ENCODE assay signal across 10 cellular contexts in the genomic region with DNA sequence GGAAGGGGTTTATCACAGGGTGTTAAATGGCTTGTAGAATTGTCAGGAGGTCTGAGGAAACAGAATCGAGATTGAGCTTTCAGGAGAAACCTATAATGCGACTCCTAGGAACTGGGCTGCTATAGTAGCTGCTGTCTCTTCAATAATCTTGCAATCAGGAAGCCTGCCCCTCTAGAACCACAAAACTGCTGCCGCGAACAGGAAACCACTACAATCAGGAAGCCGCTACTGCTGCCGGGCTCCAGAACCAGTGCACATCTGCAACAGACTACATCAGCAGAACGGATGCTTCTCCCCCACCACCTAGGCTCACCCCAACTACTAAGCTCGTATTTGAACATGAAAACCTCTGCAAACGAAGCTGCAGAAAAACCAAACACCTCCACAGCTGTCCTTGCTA. TPM values are rescaled to one million over a fixed set of nuclear protein-coding genes. Genes with fewer than 3 reads are reported as not detected.
DNase-seq lines count a peak whose midpoint lies in the region; ATAC-seq, FAIRE-seq and TF ChIP-seq lines count a peak whose summit lies in the region.
"Had no signal": no experiment of that assay in that cellular context is flagged by ENCODE, and none has a peak within 500 bp of the region (broad histone marks: within the 10 kb centered on the region; RNA-seq: fewer than 3 reads in every experiment).

No MANE protein-coding gene starts in this region.

- no peaks in the 10 kb centered on the region for H3K9me2 ChIP-seq in PC-9 (ENCODE audit: insufficient read depth)

- CTCF ChIA-PET in HepG2 (lab: Yijun Ruan, JAX; ENCODE audit: low intra/inter-chr PET ratio, low total read pairs) (no interaction called here), PC-9 (lab: Charles Lee) (no interaction called here)
- CTCF ChIA-PET in activated naive CD4-positive, alpha-beta T cell treated with anti-CD3 and anti-CD28 coated beads for 36 hours (lab: Charles Lee): interaction anchor here (0.6 to 3.3 kb wide), 15 partner anchors 8 to 217 kb away, joined by 3 to 22 read pairs (median 4); a partner anchor contains a TSS

- H3K4me2 ChIP-seq in HepG2 (ENCODE audit: low read depth, low read length) (no peak overlapping the region), PC-9 (no peak overlapping the region)

- H3K27me3 Mint-ChIP-seq in activated naive CD4-positive, alpha-beta T cell treated with anti-CD3 and anti-CD28 coated beads for 36 hours (ENCODE audit: low read depth): no peaks in the 10 kb centered on the region

- peaks cover 24% of the 10 kb centered on the region for H3K4me1 Mint-ChIP-seq in activated naive CD4-positive, alpha-beta T cell treated with anti-CD3 and anti-CD28 coated beads for 36 hours (ENCODE audit: low read depth)

- TF ChIP-seq POLR2A in right lobe of liver (IDR thresholded peaks at IDR 0.05) (no peak), HepG2 (IDR thresholded peaks at IDR 0.05; ENCODE audit: insufficient read depth in 1 of 2, low read depth in 2 of 2, low read length in 2 of 2) (no peak), esophagus muscularis mucosa (IDR thresholded peaks at IDR 0.05; ENCODE audit: low read depth) (no peak)

- in situ Hi-C loops in HepG2 (cut with HindIII; ENCODE audit: extremely low pct_ligation_motif_present, low pct_unique_long_range_greater_than_20kb): no loop called here

- POLR2A ChIA-PET in HepG2 (lab: Yijun Ruan, JAX): interaction anchor here (1.5 kb wide), 1 partner anchor 9 kb away, joined by 3 read pairs; no protein-coding TSS in a partner anchor
- POLR2A ChIA-PET in PC-9 (lab: Charles Lee; ENCODE audit: unreplicated experiment): no interaction called here

- H3K79me2 ChIP-seq in HepG2 (ENCODE audit: insufficient read depth, low read length) (no peaks in the 10 kb centered on the region), PC-9 (ENCODE audit: low read depth) (no peaks in the 10 kb centered on the region)

- H3K36me3 ChIP-seq in right lobe of liver: no peaks in the 10 kb centered on the region
- H3K36me3 ChIP-seq in HepG2 (replicated peaks in 1 of 2; ENCODE audit: control insufficient read depth in 1 of 2, insufficient read depth in 2 of 2, low read length in 2 of 2): no peaks in the 10 kb centered on the region
- H3K36me3 ChIP-seq in small intestine (ENCODE audit: control insufficient read depth in 2 of 2, insufficient read depth in 2 of 2, low read length in 2 of 2): no peaks in the 10 kb centered on the region
- no peaks in the 10 kb centered on the region for H3K36me3 ChIP-seq in PC-9 (ENCODE audit: low read depth)
- no peaks in the 10 kb centered on the region for H3K36me3 ChIP-seq in esophagus muscularis mucosa
- H3K36me3 ChIP-seq: SJSA1 had no signal

- intact Hi-C loops in right lobe of liver (cut with DNase I): no loop called here
- intact Hi-C loops in HepG2 (cut with micrococcal nuclease; ENCODE audit: unreplicated experiment): no loop called here
- intact Hi-C loops in activated naive CD4-positive, alpha-beta T cell treated with anti-CD3 and anti-CD28 coated beads for 36 hours (cut with micrococcal nuclease): loop anchor here (1.0 to 10.0 kb wide), 4 partner anchors 10 to 511 kb away; a partner anchor contains a TSS
- intact Hi-C loops in PC-9 (cut with micrococcal nuclease; ENCODE audit: unreplicated experiment): no loop called here
- intact Hi-C loops in esophagus muscularis mucosa (cut with DNase I): no loop called here

- H3K9me3 ChIP-seq in right lobe of liver (no peaks in the 10 kb centered on the region), HepG2 (ENCODE audit: low read length) (no peaks in the 10 kb centered on the region), small intestine (ENCODE audit: control insufficient read depth, low read depth) (no peaks in the 10 kb centered on the region), PC-9 (ENCODE audit: insufficient read depth, low read depth) (no peaks in the 10 kb centered on the region), esophagus muscularis mucosa (no peaks in the 10 kb centered on the region)
- H3K9me3 ChIP-seq: SJSA1 had no signal

- peaks cover 36% of the 10 kb centered on the region for H3K36me3 Mint-ChIP-seq in activated naive CD4-positive, alpha-beta T cell treated with anti-CD3 and anti-CD28 coated beads for 36 hours (ENCODE audit: low read depth)

- H3K4me3 Mint-ChIP-seq in activated naive CD4-positive, alpha-beta T cell treated with anti-CD3 and anti-CD28 coated beads for 36 hours: no peak overlapping the region

- H3K9me3 Mint-ChIP-seq in activated naive CD4-positive, alpha-beta T cell treated with anti-CD3 and anti-CD28 coated beads for 36 hours: no peaks in the 10 kb centered on the region

- no peak overlapping the region for H3K9ac ChIP-seq in HepG2 (ENCODE audit: insufficient read depth, low read depth, low read length)

- H3K27ac Mint-ChIP-seq in activated naive CD4-positive, alpha-beta T cell treated with anti-CD3 and anti-CD28 coated beads for 36 hours: no peak overlapping the region

- TF ChIP-seq RAD21 in HepG2 (CRISPR knock-in tag; IDR thresholded peaks at IDR 0.05): no peak

- 42% methylated on average over 7 of the region's 9 CpGs for WGBS in right lobe of liver (ENCODE audit: insufficient coverage, low coverage, low lambda C conversion rate, missing lambda C conversion rate)
- WGBS in HepG2 (ENCODE audit: low lambda C conversion rate): 48% methylated on average over 5 of the region's 9 CpGs
- WGBS in small intestine, 3 donors: 52 to 83% (median 59%) methylated on average over 9 of the region's 9 CpGs
- WGBS in esophagus muscularis mucosa: 63% methylated on average over 9 of the region's 9 CpGs

- no peak overlapping the region for H3K4me3 ChIP-seq in right lobe of liver
- H3K4me3 ChIP-seq in HepG2 (replicated peaks in 1 of 3; ENCODE audit: insufficient read depth in 1 of 3, low read depth in 2 of 3, low read length in 3 of 3): no peak overlapping the region
- no peak overlapping the region for H3K4me3 ChIP-seq in small intestine (ENCODE audit: low read depth in 1 of 2, low read length in 2 of 2)
- H3K4me3 ChIP-seq in PC-9: no peak overlapping the region
- no peak overlapping the region for H3K4me3 ChIP-seq in esophagus muscularis mucosa
- H3K4me3 ChIP-seq: SJSA1 had no signal

- no peak for TF ChIP-seq EP300 in HepG2 (IDR thresholded peaks at IDR 0.05; ENCODE audit: low read depth in 2 of 2, low read length in 2 of 2)
- TF ChIP-seq EP300 in HepG2 (CRISPR knock-in tag; IDR thresholded peaks at IDR 0.05; ENCODE audit: borderline replicate concordance): no peak
- TF ChIP-seq EP300 in esophagus muscularis mucosa (IDR thresholded peaks at IDR 0.05): no peak

- H3K27ac ChIP-seq in right lobe of liver: no peak overlapping the region
- no peak overlapping the region for H3K27ac ChIP-seq in HepG2 (ENCODE audit: extremely low read length, insufficient read depth, low read length)
- H3K27ac ChIP-seq in small intestine (ENCODE audit: low read depth in 1 of 2, low read length in 1 of 2): no peak overlapping the region
- no peak overlapping the region for H3K27ac ChIP-seq in PC-9
- no peak overlapping the region for H3K27ac ChIP-seq in esophagus muscularis mucosa (replicated peaks in 1 of 4)
- H3K27ac ChIP-seq: SJSA1 had no signal

- H4K20me1 ChIP-seq in HepG2 (ENCODE audit: insufficient read depth, low read length): no peaks in the 10 kb centered on the region
- H4K20me1 ChIP-seq in PC-9 (ENCODE audit: insufficient read depth): no peaks in the 10 kb centered on the region

- peak in 2 of 3 donors; percentile 32 to 65 for DNase-seq in right lobe of liver
- DNase-seq in HepG2 (ENCODE audit: low spot score): no peak
- DNase-seq in RPMI8226: peak; percentile 80
- peak; percentile 84 for DNase-seq in activated naive CD4-positive, alpha-beta T cell treated with anti-CD3 and anti-CD28 coated beads for 36 hours
- DNase-seq in small intestine: peak; percentile 66
- no peak for DNase-seq in PC-9
- DNase-seq in esophagus muscularis mucosa (ENCODE audit: extremely low spot score): no peak

- FAIRE-seq in HepG2 (lab: Jason Lieb, UNC) (no peak), small intestine (lab: Jason Lieb, UNC) (no peak)

- ATAC-seq in right lobe of liver (peak; percentile 19 to 66 (median 56)), HepG2 (no peak), HG03521 (IDR thresholded peaks at IDR 0.05; ENCODE audit: unreplicated experiment) (no peak)

- BruUV-seq in HepG2 (replicated peaks; lab: Mats Ljungman, UMichigan) (no TSS peak), PC-9 (replicated peaks; lab: Mats Ljungman, UMichigan) (no TSS peak)

- peaks cover 0 to 22% (median 8%) of the 10 kb centered on the region in 4 donors for H3K4me1 ChIP-seq in right lobe of liver
- H3K4me1 ChIP-seq in HepG2 (ENCODE audit: insufficient read depth, low read length): peaks cover 24% of the 10 kb centered on the region
- H3K4me1 ChIP-seq in small intestine (ENCODE audit: control insufficient read depth in 2 of 2, insufficient read depth in 1 of 2, low read depth in 1 of 2, low read length in 1 of 2): peaks cover 0 to 7% of the 10 kb centered on the region in 2 donors
- H3K4me1 ChIP-seq in PC-9 (replicated peaks; ENCODE audit: insufficient read depth): peaks cover 28% of the 10 kb centered on the region
- peaks cover 0 to 21% (median 17%) of the 10 kb centered on the region in 4 donors for H3K4me1 ChIP-seq in esophagus muscularis mucosa

- no peak overlapping the region for H2AFZ ChIP-seq in HepG2 (ENCODE audit: low read length)
- no peak overlapping the region for H2AFZ ChIP-seq in PC-9

- no peak for TF ChIP-seq CTCF in right lobe of liver (IDR thresholded peaks at IDR 0.05)
- TF ChIP-seq CTCF in HepG2 (CRISPR knock-in tag; IDR thresholded peaks at IDR 0.05): no peak
- no peak for TF ChIP-seq CTCF in PC-9 (conservative IDR thresholded peaks at IDR 0.05)
- TF ChIP-seq CTCF in esophagus muscularis mucosa (IDR thresholded peaks at IDR 0.05): no peak

- H3F3A ChIP-seq in PC-9 (ENCODE audit: insufficient read depth, low read depth): peaks cover 19% of the 10 kb centered on the region

- H3K27me3 ChIP-seq in right lobe of liver: no peaks in the 10 kb centered on the region
- no peaks in the 10 kb centered on the region for H3K27me3 ChIP-seq in HepG2 (ENCODE audit: control insufficient read depth in 1 of 2, insufficient read depth in 2 of 2, low read length in 2 of 2)
- no peaks in the 10 kb centered on the region for H3K27me3 ChIP-seq in small intestine (ENCODE audit: control insufficient read depth in 2 of 2, insufficient read depth in 2 of 2, low read length in 2 of 2)
- H3K27me3 ChIP-seq in PC-9 (ENCODE audit: insufficient read depth, low read depth): no peaks in the 10 kb centered on the region
- H3K27me3 ChIP-seq in esophagus muscularis mucosa: no peaks in the 10 kb centered on the region
- H3K27me3 ChIP-seq: SJSA1 had no signal

RNA-seq across cellular contexts. Expression of a gene that starts 31.6 kb away (rescaled TPM):
- total RNA-seq in right lobe of liver: 1 to 10 TPM in 1 of 6 experiments, under 1 TPM in 5; 0.19 to 2.0 (median 0.38) TPM
- total RNA-seq in HepG2 (2016; rRNA removed; fragmentation: Illumina TruSeq; extraction: Trizol): not detected in 2 replicates
- total RNA-seq in HepG2 (2016; cell fraction: cytosol; rRNA removed; fragmentation: Illumina TruSeq; extraction: Trizol; ENCODE audit: low read depth): not detected in 2 replicates
- total RNA-seq in HepG2 (2016; cell fraction: insoluble cytoplasmic fraction; rRNA removed; fragmentation: Illumina TruSeq; extraction: Trizol): not detected in 2 replicates
- total RNA-seq in HepG2 (2016; cell fraction: membrane; rRNA removed; fragmentation: Illumina TruSeq; extraction: Trizol): not detected in 2 replicates
- not detected in 2 replicates for total RNA-seq in HepG2 (2016; cell fraction: nucleus; rRNA removed; fragmentation: Illumina TruSeq; extraction: Trizol)
- not detected in 2 replicates for polyA plus RNA-seq in HepG2 (2011; rRNA removed)
- not detected in 2 replicates for polyA plus RNA-seq in HepG2 (2011; cell fraction: cytosol; rRNA removed)
- polyA plus RNA-seq in HepG2 (2011; cell fraction: nucleus; rRNA removed): not detected in 2 replicates
- polyA plus RNA-seq in HepG2 (2012): not detected in 2 replicates
- polyA plus RNA-seq in HepG2 (2016; cell fraction: cytosol; fragmentation: Illumina TruSeq; extraction: Trizol; ENCODE audit: low read depth): not detected in 2 replicates
- not detected in 2 replicates for polyA plus RNA-seq in HepG2 (2016; cell fraction: insoluble cytoplasmic fraction; fragmentation: Illumina TruSeq; extraction: Trizol; ENCODE audit: low read depth)
- not detected in 2 replicates for polyA plus RNA-seq in HepG2 (2016; cell fraction: membrane; fragmentation: Illumina TruSeq; extraction: Trizol; ENCODE audit: low read depth)
- polyA plus RNA-seq in HepG2 (2016; cell fraction: nucleus; fragmentation: Illumina TruSeq; extraction: Trizol; ENCODE audit: insufficient read depth, low read depth): not detected in 2 replicates
- polyA minus RNA-seq in HepG2 (2011; rRNA and poly(A)+ RNA removed; ENCODE audit: low replicate concordance): not detected in 2 replicates
- not detected in 2 replicates for polyA minus RNA-seq in HepG2 (2011; cell fraction: cytosol; rRNA and poly(A)+ RNA removed)
- polyA minus RNA-seq in HepG2 (2011; cell fraction: nucleus; rRNA and poly(A)+ RNA removed): not detected in 2 replicates
- 10 to 100 TPM; 25.9 to 26.4 TPM for total RNA-seq in activated naive CD4-positive, alpha-beta T cell treated with anti-CD3 and anti-CD28 coated beads for 36 hours
- polyA plus RNA-seq in small intestine: 1 to 10 TPM in 2 of 3 donors, not detected in 1; 1.1 to 1.2 TPM
- total RNA-seq in PC-9 (2021): not detected in 2 replicates
- total RNA-seq in esophagus muscularis mucosa: 1 to 10 TPM in 2 of 4 donors, under 1 TPM in 2; 0.46 to 4.0 (median 1.4) TPM
- total RNA-seq: SJSA1 had no signal
- polyA plus RNA-seq: AG04450 had no signal

Comparison
In these comparisons a context has a peak if more than half of its experiments do, and no peak if none do; other contexts are left out.
1. ATAC-seq: peak in right lobe of liver (4 of 4); none in HepG2 (single experiment) and HG03521 (single experiment).
2. DNase-seq: peak in right lobe of liver (2 of 3), RPMI8226 (single experiment), activated naive CD4-positive, alpha-beta T cell treated with anti-CD3 and anti-CD28 coated beads for 36 hours (single experiment) and small intestine (single experiment); none in HepG2 (single experiment), PC-9 (0 of 2) and esophagus muscularis mucosa (single experiment).
3. RNA of a gene that starts 31.6 kb away (total RNA-seq): 25.9 to 26.4 TPM in activated naive CD4-positive, alpha-beta T cell treated with anti-CD3 and anti-CD28 coated beads for 36 hours; 0.46 to 4.0 TPM in esophagus muscularis mucosa, 0.19 to 2.0 TPM in right lobe of liver, not detected in HepG2 and not detected in PC-9; every median in the first group is over 4 times any median in the second.